1 cellular context compared by ENCODE assay signal in genomic region chr20:36150489-36150846, GRCh38.
TF ChIP-seq lines count a peak whose summit lies in the region.

No MANE protein-coding gene starts in this region.

TF ChIP-seq in HepG2, 621 proteins besides CTCF, POLR2A, EP300 and RAD21 (continued from another document):
- no peak for TF ChIP-seq KMT2A (CRISPR knock-in tag; IDR thresholded peaks at IDR 0.05)
- TF ChIP-seq KDM2A (CRISPR knock-in tag; IDR thresholded peaks at IDR 0.05; ENCODE audit: borderline replicate concordance, low read depth), result no peak
- TF ChIP-seq ZNF770 (CRISPR knock-in tag; IDR thresholded peaks at IDR 0.05), result no peak
- 0 out of 2 replicates have a peak, but pooled peaks have one; percentile 11 for TF ChIP-seq KLF12 (CRISPR knock-in tag; IDR thresholded peaks at IDR 0.05; ENCODE audit: borderline replicate concordance)
- TF ChIP-seq DNMT3B (CRISPR knock-in tag; conservative IDR thresholded peaks at IDR 0.05), result no peak
- no peak for TF ChIP-seq ZNF839 (CRISPR knock-in tag; IDR thresholded peaks at IDR 0.05; ENCODE audit: borderline replicate concordance)
- TF ChIP-seq SP140L (CRISPR knock-in tag; IDR thresholded peaks at IDR 0.05; ENCODE audit: borderline replicate concordance), result no peak
- no peak for TF ChIP-seq ZNF296 (CRISPR knock-in tag; conservative IDR thresholded peaks at IDR 0.05)
- TF ChIP-seq NCOA1 (CRISPR knock-in tag; IDR thresholded peaks at IDR 0.05), result 0 out of 2 replicates have a peak, but pooled peaks have one; percentile 63
- no peak for TF ChIP-seq ZNF33A (CRISPR knock-in tag; IDR thresholded peaks at IDR 0.05; ENCODE audit: borderline replicate concordance)
- TF ChIP-seq CSRNP1 (CRISPR knock-in tag; IDR thresholded peaks at IDR 0.05), result 0 out of 2 replicates have a peak, but pooled peaks have one; percentile 44
- no peak for TF ChIP-seq PRPF4 (IDR thresholded peaks at IDR 0.05; ENCODE audit: low read depth, low read length, poor library complexity, severe bottlenecking)
- no peak for TF ChIP-seq NR2C2 (CRISPR knock-in tag; IDR thresholded peaks at IDR 0.05; ENCODE audit: borderline replicate concordance)
- no peak for TF ChIP-seq ERF (CRISPR knock-in tag; IDR thresholded peaks at IDR 0.05)
- no peak for TF ChIP-seq PREB (CRISPR knock-in tag; IDR thresholded peaks at IDR 0.05)
- no peak for TF ChIP-seq ZNF572 (CRISPR knock-in tag; IDR thresholded peaks at IDR 0.05)
- no peak for TF ChIP-seq ZBTB7B (CRISPR knock-in tag; IDR thresholded peaks at IDR 0.05)
- TF ChIP-seq ZNF580 (CRISPR knock-in tag; IDR thresholded peaks at IDR 0.05; ENCODE audit: borderline replicate concordance, low read depth), result no peak
- no peak for TF ChIP-seq DMAP1 (CRISPR knock-in tag; IDR thresholded peaks at IDR 0.05)
- no peak for TF ChIP-seq ZBTB40 (IDR thresholded peaks at IDR 0.05)
- TF ChIP-seq ZBTB40 (CRISPR knock-in tag; IDR thresholded peaks at IDR 0.05), result peak; percentile 11; the same call in 1 of the 2 replicates
- no peak for TF ChIP-seq ZNF614 (CRISPR knock-in tag; IDR thresholded peaks at IDR 0.05; ENCODE audit: borderline replicate concordance)
- no peak for TF ChIP-seq ZNF749 (CRISPR knock-in tag; IDR thresholded peaks at IDR 0.05; ENCODE audit: borderline replicate concordance)
- TF ChIP-seq RBM39 (IDR thresholded peaks at IDR 0.05; ENCODE audit: low read depth, low read length, poor library complexity, severe bottlenecking), result no peak
- TF ChIP-seq SIX4 (CRISPR knock-in tag; IDR thresholded peaks at IDR 0.05), result no peak
- TF ChIP-seq SMYD3 (CRISPR knock-in tag; IDR thresholded peaks at IDR 0.05), result peak; percentile 92
- TF ChIP-seq CC2D1A (CRISPR knock-in tag; IDR thresholded peaks at IDR 0.05), result no peak
- TF ChIP-seq TP53 (CRISPR knock-in tag; conservative IDR thresholded peaks at IDR 0.05), result no peak
- 0 out of 2 replicates have a peak, but pooled peaks have one; percentile 58 for TF ChIP-seq SNAPC5 (CRISPR knock-in tag; IDR thresholded peaks at IDR 0.05; ENCODE audit: borderline replicate concordance)
